In the genomic region with DNA sequence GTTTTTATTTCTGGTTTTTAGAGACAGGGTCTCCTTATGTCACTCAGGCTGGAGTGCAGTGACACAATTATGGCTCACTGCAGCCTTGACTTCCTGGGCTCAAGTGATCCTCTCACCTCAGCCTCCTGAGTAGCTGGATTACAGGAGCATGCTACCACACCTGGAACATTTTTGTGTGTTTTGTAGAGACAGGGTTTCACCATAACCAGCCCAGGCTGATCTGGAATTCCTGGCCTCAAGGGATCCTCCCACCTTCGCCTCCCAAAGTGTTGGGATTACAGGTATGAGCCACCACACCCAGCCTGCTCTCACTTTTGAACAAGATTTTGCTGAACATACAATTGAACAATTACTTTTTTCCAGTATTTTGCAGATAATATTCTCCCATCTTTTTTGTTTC, we compare ENCODE assay signal across 28 cellular contexts. TPM values are rescaled to one million over a fixed set of nuclear protein-coding genes. Genes with fewer than 3 reads are reported as not detected.
"Had no signal": no experiment of that assay in that cellular context is flagged by ENCODE, and none has a peak within 500 bp of the region (broad histone marks: within the 10 kb centered on the region; RNA-seq: fewer than 3 reads in every experiment).

No MANE protein-coding gene starts in this region.

- H3K27ac Mint-ChIP-seq: activated B cell treated with CpG ODN at 0.5 μM for 24 hours; activated CD4-positive, alpha-beta memory T cell treated with anti-CD3 and anti-CD28 coated beads for 36 hours; activated CD4-positive, alpha-beta T cell treated with anti-CD3 and anti-CD28 coated beads, Interleukin-2, amount 10 ng/mL, durations not matched to agents 7 days and 5 days; activated naive CD4-positive, alpha-beta T cell treated with anti-CD3 and anti-CD28 coated beads for 36 hours; activated naive CD8-positive, alpha-beta T cell had no signal

- H3K27me3 ChIP-seq: brain microvascular endothelial cell had no signal

- H3K36me3 Mint-ChIP-seq: activated CD4-positive, alpha-beta memory T cell treated with anti-CD3 and anti-CD28 coated beads for 36 hours; activated naive CD8-positive, alpha-beta T cell had no signal

- H3K36me3 ChIP-seq: brain microvascular endothelial cell had no signal

- ATAC-seq: activated T-cell treated with anti-CD3 and anti-CD28 coated beads, Interleukin-2, amount 50 U/mL, for 4 hours; K562 had no signal

- H3K27ac ChIP-seq: brain microvascular endothelial cell had no signal

- H3K4me3 Mint-ChIP-seq: activated B cell treated with CpG ODN at 0.5 μM for 24 hours; activated CD4-positive, alpha-beta memory T cell treated with anti-CD3 and anti-CD28 coated beads for 36 hours; activated CD4-positive, alpha-beta T cell treated with anti-CD3 and anti-CD28 coated beads, Interleukin-2, amount 10 ng/mL, durations not matched to agents 7 days and 5 days; activated naive CD4-positive, alpha-beta T cell treated with anti-CD3 and anti-CD28 coated beads for 36 hours; activated naive CD8-positive, alpha-beta T cell; activated T-cell treated with anti-CD3 and anti-CD28 coated beads, Interleukin-2, amount 50 U/mL, for 4 hours had no signal

- DNase-seq: activated B cell treated with CpG ODN at 0.5 μM for 24 hours; activated CD4-positive, alpha-beta memory T cell treated with anti-CD3 and anti-CD28 coated beads for 36 hours; activated CD4-positive, alpha-beta T cell treated with anti-CD3 and anti-CD28 coated beads for 1 hour; activated CD4-positive, alpha-beta T cell treated with anti-CD3 and anti-CD28 coated beads, Interleukin-2, amount 10 ng/mL, durations not matched to agents 7 days and 5 days; activated CD8-positive, alpha-beta memory T cell treated with anti-CD3 and anti-CD28 coated beads for 24 hours; activated gamma-delta T cell; activated naive CD4-positive, alpha-beta T cell treated with anti-CD3 and anti-CD28 coated beads for 36 hours; activated T-cell treated with anti-CD3 and anti-CD28 coated beads, Interleukin-2, amount 50 U/mL, for 4 hours; amygdala; brain microvascular endothelial cell; Karpas-422; NCI-H1105 treated with DMSO at 0.1 percent for 48 hours; NCI-H146; NCI-H1930; NCI-H2171 treated with DMSO at 0.1 percent for 48 hours; NCI-H345; NCI-H510A; NCI-H526 treated with DMSO at 0.1 percent for 48 hours; NCI-H82; NK-92 treated with Interleukin-12 subunit alpha and Interleukin-12 subunit beta, amount 100 ng/mL, for 24 hours; OCI-M1; SIG-M5; T-helper 2 cell; T1000 had no signal

- FAIRE-seq: K562, RCC 7860, TTC549 had no signal

- H3K4me3 ChIP-seq: K562 had no signal

- H3K9me3 Mint-ChIP-seq: activated B cell treated with CpG ODN at 0.5 μM for 24 hours; activated CD4-positive, alpha-beta memory T cell treated with anti-CD3 and anti-CD28 coated beads for 36 hours; activated CD4-positive, alpha-beta T cell treated with anti-CD3 and anti-CD28 coated beads, Interleukin-2, amount 10 ng/mL, durations not matched to agents 7 days and 5 days; activated naive CD4-positive, alpha-beta T cell treated with anti-CD3 and anti-CD28 coated beads for 36 hours; activated T-cell treated with anti-CD3 and anti-CD28 coated beads, Interleukin-2, amount 50 U/mL, for 4 hours had no signal

RNA-seq across cellular contexts. Expression of gene PTPRF, which starts 53.0 kb away (rescaled TPM):
- total RNA-seq: activated B cell treated with CpG ODN at 0.5 μM for 24 hours had no signal
